16 cellular contexts compared by ENCODE assay signal in the genomic region with DNA sequence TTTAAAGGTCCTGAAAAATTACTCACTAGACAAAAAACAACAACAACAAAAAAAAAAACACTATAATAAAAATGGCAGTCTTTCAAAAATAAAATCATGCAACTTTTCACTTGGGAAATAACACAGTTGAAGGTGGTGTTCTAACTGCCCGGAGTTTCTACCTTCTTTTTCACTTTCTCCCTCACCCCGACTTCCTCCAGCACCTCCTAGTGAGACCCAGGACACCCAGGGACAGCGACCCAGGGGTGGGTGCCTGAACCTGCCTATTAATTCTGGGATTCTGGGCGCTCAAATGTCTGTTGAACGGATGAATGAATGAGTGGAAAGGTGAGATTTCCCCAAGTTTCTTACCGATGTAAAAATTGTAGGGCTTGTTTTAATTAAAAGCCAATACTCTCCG. TPM values are rescaled to one million over a fixed set of nuclear protein-coding genes. Genes with fewer than 3 reads are reported as not detected.
"Had no signal": no experiment of that assay in that cellular context is flagged by ENCODE, and none has a peak within 500 bp of the region (broad histone marks: within the 10 kb centered on the region; RNA-seq: fewer than 3 reads in every experiment).

No MANE protein-coding gene starts in this region.

- H3K4me3 ChIP-seq: mucosa of descending colon had no signal

- DNase-seq: activated CD4-positive, alpha-beta T cell treated with anti-CD3 and anti-CD28 coated beads, Interleukin-2, amount 10 ng/mL, durations not matched to agents 24 days and 14 days; activated CD4-positive, CD25-positive, alpha-beta regulatory T cell; activated CD8-positive, alpha-beta memory T cell treated with anti-CD3 and anti-CD28 coated beads, Interleukin-2, amount 50 U/mL, for 4 hours; activated CD8-positive, alpha-beta T cell treated with anti-CD3 and anti-CD28 coated beads, Interleukin-2, amount 10 ng/mL, durations not matched to agents 7 days and 5 days; activated effector memory CD4-positive, alpha-beta T cell treated with anti-CD3 and anti-CD28 coated beads, Interleukin-2, amount 50 U/mL, for 16 hours; activated T-cell treated with anti-CD3 and anti-CD28 coated beads, Interleukin-2, amount 50 U/mL, for 48 hours; adrenal gland; caudate nucleus; islet precursor cell; mucosa of descending colon; naive thymus-derived CD4-positive, alpha-beta T cell; psoas muscle; stimulated activated naive CD8-positive, alpha-beta T cell treated with anti-CD3 and anti-CD28 coated beads, Interleukin-15, Interleukin-2, amounts not matched to agents 100 U/mL and 50 U/mL, for 24 hours had no signal

- H3K27ac ChIP-seq: psoas muscle had no signal

- H3K4me1 ChIP-seq: adrenal gland, psoas muscle had no signal

- FAIRE-seq: colon had no signal

- H3K9me3 ChIP-seq: adrenal gland, mucosa of descending colon, psoas muscle had no signal

- ATAC-seq: activated CD8-positive, alpha-beta T cell treated with anti-CD3 and anti-CD28 coated beads, Interleukin-2, amount 10 ng/mL, durations not matched to agents 7 days and 5 days; esophagus mucosa; naive thymus-derived CD4-positive, alpha-beta T cell; psoas muscle; stimulated activated naive CD8-positive, alpha-beta T cell treated with anti-CD3 and anti-CD28 coated beads, Interleukin-15, Interleukin-2, amounts not matched to agents 100 U/mL and 50 U/mL, for 24 hours had no signal

- H3K36me3 ChIP-seq: adrenal gland had no signal

RNA-seq across cellular contexts. Expression of a gene that starts 2.0 kb away (rescaled TPM):
- total RNA-seq: activated CD4-positive, alpha-beta T cell treated with anti-CD3 and anti-CD28 coated beads, Interleukin-2, amount 10 ng/mL, durations not matched to agents 24 days and 14 days; activated CD8-positive, alpha-beta T cell treated with anti-CD3 and anti-CD28 coated beads, Interleukin-2, amount 10 ng/mL, durations not matched to agents 7 days and 5 days; glomerular endothelial cell; naive thymus-derived CD4-positive, alpha-beta T cell had no signal
- polyA plus RNA-seq: naive thymus-derived CD4-positive, alpha-beta T cell had no signal
